In genomic region chr2:234310166-234310565, GRCh38 we compare ENCODE assay signal across 23 cellular contexts.
DNase-seq lines count a peak whose midpoint lies in the region; ATAC-seq and TF ChIP-seq lines count a peak whose summit lies in the region.
"Had no signal": no experiment of that assay in that cellular context is flagged by ENCODE, and none has a peak within 500 bp of the region (broad histone marks: within the 10 kb centered on the region; RNA-seq: fewer than 3 reads in every experiment).

No MANE protein-coding gene starts in this region.

- peaks cover 19% of the 10 kb centered on the region for H3K4me1 ChIP-seq in CD4-positive, CD25-positive, alpha-beta regulatory T cell (ENCODE audit: control insufficient read depth, insufficient read depth, low read length, poor library complexity, severe bottlenecking)
- H3K4me1 ChIP-seq in mesenchymal stem cell (ENCODE audit: control insufficient read depth, insufficient read depth, low read depth, low read length) = peaks cover 11% of the 10 kb centered on the region
- no peaks in the 10 kb centered on the region for H3K4me1 ChIP-seq in prostate gland (replicated peaks)
- H3K4me1 ChIP-seq: BE2C, esophagus muscularis mucosa, testis had no signal

- no peaks in the 10 kb centered on the region for H3K36me3 ChIP-seq in CD4-positive, CD25-positive, alpha-beta regulatory T cell (ENCODE audit: control insufficient read depth, insufficient read depth, low read length)
- H3K36me3 ChIP-seq in mesenchymal stem cell (ENCODE audit: control insufficient read depth in 1 of 2, insufficient read depth in 2 of 2, low read depth in 1 of 2, low read length in 2 of 2) (no peaks in the 10 kb centered on the region), prostate gland (no peaks in the 10 kb centered on the region)
- H3K36me3 ChIP-seq: BE2C, esophagus muscularis mucosa, HAP-1 had no signal

- no peak overlapping the region for H4K91ac ChIP-seq in mesenchymal stem cell (ENCODE audit: low read length)

- H3K9me3 ChIP-seq in CD4-positive, CD25-positive, alpha-beta regulatory T cell (ENCODE audit: control insufficient read depth in 2 of 2, low read length in 2 of 2) = no peaks in the 10 kb centered on the region
- H3K9me3 ChIP-seq in mesenchymal stem cell (ENCODE audit: control insufficient read depth, low read length) (no peaks in the 10 kb centered on the region), prostate gland (no peaks in the 10 kb centered on the region)
- H3K9me3 ChIP-seq: BE2C, esophagus muscularis mucosa, HAP-1, testis had no signal

- no peak overlapping the region for H2BK5ac ChIP-seq in mesenchymal stem cell (ENCODE audit: low read depth, low read length, poor library complexity, severe bottlenecking)

- no peak overlapping the region for H3K4ac ChIP-seq in mesenchymal stem cell (ENCODE audit: low read depth in 1 of 2, low read length in 2 of 2)

- intact Hi-C loops in activated CD8-positive, alpha-beta T cell treated with anti-CD3 and anti-CD28 coated beads for 36 hours (cut with micrococcal nuclease) = no loop called here
- intact Hi-C loops in prostate gland (cut with DNase I) = no loop called here

- peaks cover 69% of the 10 kb centered on the region for H3K4me1 Mint-ChIP-seq in activated CD8-positive, alpha-beta memory T cell treated with anti-CD3 and anti-CD28 coated beads, Interleukin-2, amount 10 ng/mL, durations not matched to agents 7 days and 5 days
- peaks cover 17 to 44% (median 26%) of the 10 kb centered on the region in 4 donors for H3K4me1 Mint-ChIP-seq in CD4-positive, CD25-positive, alpha-beta regulatory T cell
- peaks cover 51% of the 10 kb centered on the region for H3K4me1 Mint-ChIP-seq in activated CD8-positive, alpha-beta T cell treated with anti-CD3 and anti-CD28 coated beads for 36 hours (ENCODE audit: low read depth)

- no peak overlapping the region for H2BK15ac ChIP-seq in mesenchymal stem cell (ENCODE audit: low read depth, poor library complexity, severe bottlenecking)

- no peak for ATAC-seq in activated CD8-positive, alpha-beta memory T cell treated with anti-CD3 and anti-CD28 coated beads, Interleukin-2, amount 10 ng/mL, durations not matched to agents 7 days and 5 days
- ATAC-seq in CD4-positive, CD25-positive, alpha-beta regulatory T cell (ENCODE audit: low read depth in 2 of 2) = no peak
- ATAC-seq in activated CD8-positive, alpha-beta T cell treated with anti-CD3 and anti-CD28 coated beads for 36 hours = no peak
- no peak for ATAC-seq in GM19328 (IDR thresholded peaks at IDR 0.05; ENCODE audit: unreplicated experiment)
- ATAC-seq: stimulated activated effector memory CD8-positive, alpha-beta T cell treated with anti-CD3 and anti-CD28 coated beads, Interleukin-12 subunit alpha, Interleukin-12 subunit beta, amount 100 ng/mL, for 72 hours had no signal

- no peak overlapping the region for H4K8ac ChIP-seq in mesenchymal stem cell (ENCODE audit: low read length)

- no peak for TF ChIP-seq CTCF in activated CD8-positive, alpha-beta T cell treated with anti-CD3 and anti-CD28 coated beads for 36 hours (IDR thresholded peaks at IDR 0.05)
- no peak for TF ChIP-seq CTCF in prostate gland (IDR thresholded peaks at IDR 0.05)

- POLR2A ChIA-PET in activated CD8-positive, alpha-beta T cell treated with anti-CD3 and anti-CD28 coated beads for 36 hours (lab: Charles Lee) = interaction anchor here (1.4 to 1.8 kb wide), 2 partner anchors 14 to 183 kb away, joined by 3 to 4 read pairs; no protein-coding TSS in a partner anchor

- DNase-seq in activated CD8-positive, alpha-beta memory T cell treated with anti-CD3 and anti-CD28 coated beads, Interleukin-2, amount 10 ng/mL, durations not matched to agents 7 days and 5 days = no peak
- DNase-seq in activated CD8-positive, alpha-beta memory T cell treated with anti-CD3 and anti-CD28 coated beads, Interleukin-2, amount 50 U/mL, for 48 hours = no peak
- DNase-seq in CD4-positive, CD25-positive, alpha-beta regulatory T cell = no peak
- DNase-seq in activated CD8-positive, alpha-beta T cell treated with anti-CD3 and anti-CD28 coated beads for 36 hours = no peak
- no peak for DNase-seq in mesenchymal stem cell
- no peak for DNase-seq in prostate gland (ENCODE audit: low spot score)
- no peak for DNase-seq in cortex of kidney (lab: John Stamatoyannopoulos, UW)
- DNase-seq: amniotic stem cell, BE2C, endodermal cell, Karpas-422, mesendoderm, NCI-H1694 treated with DMSO at 0.1 percent for 48 hours, NCI-H69, retina, testis had no signal

- no peak overlapping the region for H3K18ac ChIP-seq in mesenchymal stem cell (ENCODE audit: low read depth in 1 of 2, low read length in 2 of 2)

- H3K27ac ChIP-seq in CD4-positive, CD25-positive, alpha-beta regulatory T cell (ENCODE audit: insufficient read depth, low read length, poor library complexity, severe bottlenecking) = no peak overlapping the region
- H3K27ac ChIP-seq in mesenchymal stem cell (ENCODE audit: low read length, poor library complexity, severe bottlenecking) = no peak overlapping the region
- H3K27ac ChIP-seq in prostate gland = no peak overlapping the region
- H3K27ac ChIP-seq: hepatocyte, SK-N-MC, testis, VCaP had no signal

- no peak overlapping the region for H2BK12ac ChIP-seq in mesenchymal stem cell (ENCODE audit: low read length in 2 of 2)

- H3K4me2 ChIP-seq in mesenchymal stem cell (ENCODE audit: low read length, poor library complexity, severe bottlenecking) = no peak overlapping the region
- H3K4me2 ChIP-seq: hepatocyte had no signal

- peak overlapping the region; percentile 87 for H2AK5ac ChIP-seq in mesenchymal stem cell (ENCODE audit: low read length, severe bottlenecking)

- no peaks in the 10 kb centered on the region for H3K79me1 ChIP-seq in mesenchymal stem cell (replicated peaks; ENCODE audit: low read length, poor library complexity, severe bottlenecking)

- no peak overlapping the region for H2BK120ac ChIP-seq in mesenchymal stem cell (ENCODE audit: low read depth, low read length)

- no peaks in the 10 kb centered on the region for H3K27me3 ChIP-seq in CD4-positive, CD25-positive, alpha-beta regulatory T cell (ENCODE audit: control insufficient read depth, insufficient read depth, low read length)
- H3K27me3 ChIP-seq in mesenchymal stem cell (ENCODE audit: control insufficient read depth in 1 of 2, insufficient read depth in 1 of 2, low read length in 2 of 2) (no peaks in the 10 kb centered on the region), prostate gland (replicated peaks; ENCODE audit: insufficient read depth) (no peaks in the 10 kb centered on the region)
- H3K27me3 ChIP-seq: BE2C, esophagus muscularis mucosa, hepatocyte, testis had no signal

- H3K14ac ChIP-seq in mesenchymal stem cell (ENCODE audit: low read length in 2 of 2) = no peak overlapping the region

- 86% methylated on average over 5 of the region's 5 CpGs for WGBS in mesenchymal stem cell
- 94% methylated on average over 5 of the region's 5 CpGs for WGBS in prostate gland

- no peak overlapping the region for H3K4me3 Mint-ChIP-seq in activated CD8-positive, alpha-beta memory T cell treated with anti-CD3 and anti-CD28 coated beads, Interleukin-2, amount 10 ng/mL, durations not matched to agents 7 days and 5 days
- no peak overlapping the region for H3K4me3 Mint-ChIP-seq in CD4-positive, CD25-positive, alpha-beta regulatory T cell
- H3K4me3 Mint-ChIP-seq in activated CD8-positive, alpha-beta T cell treated with anti-CD3 and anti-CD28 coated beads for 36 hours = no peak overlapping the region
- H3K4me3 Mint-ChIP-seq: endodermal cell had no signal

- peak overlapping the region; percentile 96 for H3K27ac Mint-ChIP-seq in activated CD8-positive, alpha-beta memory T cell treated with anti-CD3 and anti-CD28 coated beads, Interleukin-2, amount 10 ng/mL, durations not matched to agents 7 days and 5 days
- H3K27ac Mint-ChIP-seq in CD4-positive, CD25-positive, alpha-beta regulatory T cell = peak overlapping the region in 2 of 3 donors; percentile 84 to 91
- H3K27ac Mint-ChIP-seq in activated CD8-positive, alpha-beta T cell treated with anti-CD3 and anti-CD28 coated beads for 36 hours = peak overlapping the region; percentile 96
- H3K27ac Mint-ChIP-seq: endodermal cell had no signal

- H3K23ac ChIP-seq in mesenchymal stem cell (ENCODE audit: low read length in 2 of 2) = no peak overlapping the region

- H3K4me3 ChIP-seq in CD4-positive, CD25-positive, alpha-beta regulatory T cell (ENCODE audit: low read depth, low read length) = no peak overlapping the region
- no peak overlapping the region for H3K4me3 ChIP-seq in mesenchymal stem cell (ENCODE audit: insufficient read depth in 1 of 2, low read depth in 1 of 2, low read length in 2 of 2)
- H3K4me3 ChIP-seq in prostate gland = no peak overlapping the region
- H3K4me3 ChIP-seq: esophagus muscularis mucosa, HAP-1, hepatocyte, SK-N-MC, testis had no signal

- no peak for TF ChIP-seq POLR2A in prostate gland (IDR thresholded peaks at IDR 0.05)

- CTCF ChIA-PET in activated CD8-positive, alpha-beta memory T cell treated with anti-CD3 and anti-CD28 coated beads, Interleukin-2, amount 10 ng/mL, durations not matched to agents 7 days and 5 days (lab: Charles Lee) = interaction anchor here (1.5 to 1.7 kb wide), 2 partner anchors 18 to 56 kb away, joined by 3 to 8 read pairs; no protein-coding TSS in a partner anchor
- CTCF ChIA-PET in activated CD8-positive, alpha-beta T cell treated with anti-CD3 and anti-CD28 coated beads for 36 hours (lab: Charles Lee) = interaction anchor here (0.6 to 1.2 kb wide), 2 partner anchors 43 to 173 kb away, joined by 3 read pairs; no protein-coding TSS in a partner anchor

- no peak overlapping the region for H3K9ac ChIP-seq in mesenchymal stem cell (ENCODE audit: low read length)

- H3K9me3 Mint-ChIP-seq in activated CD8-positive, alpha-beta memory T cell treated with anti-CD3 and anti-CD28 coated beads, Interleukin-2, amount 10 ng/mL, durations not matched to agents 7 days and 5 days (ENCODE audit: low read depth) = peaks cover 6% of the 10 kb centered on the region
- H3K9me3 Mint-ChIP-seq in CD4-positive, CD25-positive, alpha-beta regulatory T cell = no peaks in the 10 kb centered on the region
- peaks cover 7% of the 10 kb centered on the region for H3K9me3 Mint-ChIP-seq in activated CD8-positive, alpha-beta T cell treated with anti-CD3 and anti-CD28 coated beads for 36 hours
- H3K9me3 Mint-ChIP-seq: stimulated activated effector memory CD8-positive, alpha-beta T cell treated with anti-CD3 and anti-CD28 coated beads, Interleukin-12 subunit alpha, Interleukin-12 subunit beta, amount 100 ng/mL, for 72 hours had no signal

- no peak overlapping the region for H2AFZ ChIP-seq in mesenchymal stem cell (ENCODE audit: low read depth, low read length)
- H2AFZ ChIP-seq: hepatocyte had no signal

- H3K27me3 Mint-ChIP-seq in activated CD8-positive, alpha-beta memory T cell treated with anti-CD3 and anti-CD28 coated beads, Interleukin-2, amount 10 ng/mL, durations not matched to agents 7 days and 5 days = no peaks in the 10 kb centered on the region
- no peaks in the 10 kb centered on the region for H3K27me3 Mint-ChIP-seq in CD4-positive, CD25-positive, alpha-beta regulatory T cell
- H3K27me3 Mint-ChIP-seq in activated CD8-positive, alpha-beta T cell treated with anti-CD3 and anti-CD28 coated beads for 36 hours = no peaks in the 10 kb centered on the region

- H3K36me3 Mint-ChIP-seq in activated CD8-positive, alpha-beta memory T cell treated with anti-CD3 and anti-CD28 coated beads, Interleukin-2, amount 10 ng/mL, durations not matched to agents 7 days and 5 days = peaks cover 30% of the 10 kb centered on the region
- H3K36me3 Mint-ChIP-seq in CD4-positive, CD25-positive, alpha-beta regulatory T cell = no peaks in the 10 kb centered on the region
- peaks cover 13% of the 10 kb centered on the region for H3K36me3 Mint-ChIP-seq in activated CD8-positive, alpha-beta T cell treated with anti-CD3 and anti-CD28 coated beads for 36 hours (ENCODE audit: low read depth)
